ENCODE assay signal across 1 cellular context in the genomic region with DNA sequence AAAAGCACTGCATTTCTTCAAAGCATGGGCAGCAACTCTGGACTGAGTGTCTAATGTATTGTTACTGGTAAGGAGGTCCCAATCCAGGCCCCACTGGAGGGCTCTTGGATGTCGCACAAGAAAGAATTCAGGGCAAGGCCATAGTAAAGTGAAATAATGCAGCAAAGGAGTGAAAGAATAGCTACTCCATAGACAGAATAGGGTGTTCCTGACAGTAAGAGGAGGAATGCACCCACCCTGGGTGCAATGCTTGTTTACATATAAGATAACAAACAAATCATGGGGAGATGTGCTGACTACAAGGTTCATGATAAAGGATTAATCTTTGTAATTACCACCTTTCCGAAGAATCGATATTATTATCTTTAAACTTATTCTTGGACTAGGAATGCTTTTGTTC.
TF ChIP-seq lines count a peak whose summit lies in the region.

No MANE protein-coding gene starts in this region.

TF ChIP-seq in HepG2, 621 proteins besides CTCF, POLR2A, EP300 and RAD21:
- TF ChIP-seq, protein P1, sequence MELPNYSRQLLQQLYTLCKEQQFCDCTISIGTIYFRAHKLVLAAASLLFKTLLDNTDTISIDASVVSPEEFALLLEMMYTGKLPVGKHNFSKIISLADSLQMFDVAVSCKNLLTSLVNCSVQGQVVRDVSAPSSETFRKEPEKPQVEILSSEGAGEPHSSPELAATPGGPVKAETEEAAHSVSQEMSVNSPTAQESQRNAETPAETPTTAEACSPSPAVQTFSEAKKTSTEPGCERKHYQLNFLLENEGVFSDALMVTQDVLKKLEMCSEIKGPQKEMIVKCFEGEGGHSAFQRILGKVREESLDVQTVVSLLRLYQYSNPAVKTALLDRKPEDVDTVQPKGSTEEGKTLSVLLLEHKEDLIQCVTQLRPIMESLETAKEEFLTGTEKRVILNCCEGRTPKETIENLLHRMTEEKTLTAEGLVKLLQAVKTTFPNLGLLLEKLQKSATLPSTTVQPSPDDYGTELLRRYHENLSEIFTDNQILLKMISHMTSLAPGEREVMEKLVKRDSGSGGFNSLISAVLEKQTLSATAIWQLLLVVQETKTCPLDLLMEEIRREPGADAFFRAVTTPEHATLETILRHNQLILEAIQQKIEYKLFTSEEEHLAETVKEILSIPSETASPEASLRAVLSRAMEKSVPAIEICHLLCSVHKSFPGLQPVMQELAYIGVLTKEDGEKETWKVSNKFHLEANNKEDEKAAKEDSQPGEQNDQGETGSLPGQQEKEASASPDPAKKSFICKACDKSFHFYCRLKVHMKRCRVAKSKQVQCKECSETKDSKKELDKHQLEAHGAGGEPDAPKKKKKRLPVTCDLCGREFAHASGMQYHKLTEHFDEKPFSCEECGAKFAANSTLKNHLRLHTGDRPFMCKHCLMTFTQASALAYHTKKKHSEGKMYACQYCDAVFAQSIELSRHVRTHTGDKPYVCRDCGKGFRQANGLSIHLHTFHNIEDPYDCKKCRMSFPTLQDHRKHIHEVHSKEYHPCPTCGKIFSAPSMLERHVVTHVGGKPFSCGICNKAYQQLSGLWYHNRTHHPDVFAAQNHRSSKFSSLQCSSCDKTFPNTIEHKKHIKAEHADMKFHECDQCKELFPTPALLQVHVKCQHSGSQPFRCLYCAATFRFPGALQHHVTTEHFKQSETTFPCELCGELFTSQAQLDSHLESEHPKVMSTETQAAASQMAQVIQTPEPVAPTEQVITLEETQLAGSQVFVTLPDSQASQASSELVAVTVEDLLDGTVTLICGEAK (IDR thresholded peaks at IDR 0.05), result no peak
- TF ChIP-seq, protein P1 (CRISPR knock-in tag; IDR thresholded peaks at IDR 0.05), result no peak
- TF ChIP-seq TP53 (CRISPR knock-in tag; conservative IDR thresholded peaks at IDR 0.05) (no peak), ZBTB21 (CRISPR knock-in tag; IDR thresholded peaks at IDR 0.05) (no peak), HCFC1 (IDR thresholded peaks at IDR 0.05; ENCODE audit: low read depth, low read length) (no peak), MAFF (IDR thresholded peaks at IDR 0.05; ENCODE audit: low read depth, low read length) (no peak), NFE2 (CRISPR knock-in tag; IDR thresholded peaks at IDR 0.05) (no peak), MAFK (conservative IDR thresholded peaks at IDR 0.05 in 1 of 2, IDR thresholded peaks at IDR 0.05 in 1 of 2; ENCODE audit: low read length in 2 of 2) (no peak), JARID2 (CRISPR knock-in tag; IDR thresholded peaks at IDR 0.05; ENCODE audit: insufficient replicate concordance) (no peak), TCF7L2 (IDR thresholded peaks at IDR 0.05; ENCODE audit: low read depth, low read length) (no peak), BORCS8-MEF2B (CRISPR knock-in tag; IDR thresholded peaks at IDR 0.05) (no peak), ZNF235 (CRISPR knock-in tag; IDR thresholded peaks at IDR 0.05; ENCODE audit: borderline replicate concordance) (no peak)
- TF ChIP-seq, protein P2, sequence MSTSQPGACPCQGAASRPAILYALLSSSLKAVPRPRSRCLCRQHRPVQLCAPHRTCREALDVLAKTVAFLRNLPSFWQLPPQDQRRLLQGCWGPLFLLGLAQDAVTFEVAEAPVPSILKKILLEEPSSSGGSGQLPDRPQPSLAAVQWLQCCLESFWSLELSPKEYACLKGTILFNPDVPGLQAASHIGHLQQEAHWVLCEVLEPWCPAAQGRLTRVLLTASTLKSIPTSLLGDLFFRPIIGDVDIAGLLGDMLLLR (CRISPR knock-in tag; IDR thresholded peaks at IDR 0.05), result no peak
- TF ChIP-seq, protein P3, sequence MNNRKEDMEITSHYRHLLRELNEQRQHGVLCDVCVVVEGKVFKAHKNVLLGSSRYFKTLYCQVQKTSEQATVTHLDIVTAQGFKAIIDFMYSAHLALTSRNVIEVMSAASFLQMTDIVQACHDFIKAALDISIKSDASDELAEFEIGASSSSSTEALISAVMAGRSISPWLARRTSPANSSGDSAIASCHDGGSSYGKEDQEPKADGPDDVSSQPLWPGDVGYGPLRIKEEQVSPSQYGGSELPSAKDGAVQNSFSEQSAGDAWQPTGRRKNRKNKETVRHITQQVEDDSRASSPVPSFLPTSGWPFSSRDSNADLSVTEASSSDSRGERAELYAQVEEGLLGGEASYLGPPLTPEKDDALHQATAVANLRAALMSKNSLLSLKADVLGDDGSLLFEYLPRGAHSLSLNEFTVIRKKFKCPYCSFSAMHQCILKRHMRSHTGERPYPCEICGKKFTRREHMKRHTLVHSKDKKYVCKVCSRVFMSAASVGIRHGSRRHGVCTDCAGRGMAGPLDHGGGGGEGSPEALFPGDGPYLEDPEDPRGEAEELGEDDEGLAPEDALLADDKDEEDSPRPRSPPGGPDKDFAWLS (CRISPR knock-in tag; IDR thresholded peaks at IDR 0.05; ENCODE audit: borderline replicate concordance), result no peak
